Comparison of ENCODE assay signal across 8 cellular contexts in genomic region chr19:13154241-13154778, GRCh38. TPM values are rescaled to one million over a fixed set of nuclear protein-coding genes. Genes with fewer than 3 reads are reported as not detected.
DNase-seq lines count a peak whose midpoint lies in the region; ATAC-seq, FAIRE-seq and TF ChIP-seq lines count a peak whose summit lies in the region.

No MANE protein-coding gene starts in this region.

- no peak for TF ChIP-seq CTCF in endothelial cell of umbilical vein (IDR thresholded peaks at IDR 0.05; ENCODE audit: extremely low read depth in 1 of 2, insufficient read depth in 1 of 2, low read depth in 1 of 2, low read length in 2 of 2)
- TF ChIP-seq CTCF in mucosa of descending colon (IDR thresholded peaks at IDR 0.05), result no peak

- H2AFZ ChIP-seq in endothelial cell of umbilical vein (ENCODE audit: low read depth, low read length), result no peak overlapping the region

- dilution Hi-C loops in endothelial cell of umbilical vein (cut with MboI; ENCODE audit: extremely low pct_ligation_motif_present, low sequenced_read_pairs), result no loop called here

- intact Hi-C loops in endothelial cell of umbilical vein (cut with micrococcal nuclease), result loop anchor here (2.0 to 5.0 kb wide), 3 partner anchors 40 to 578 kb away; no protein-coding TSS in a partner anchor
- intact Hi-C loops in mucosa of descending colon (cut with DNase I, micrococcal nuclease), result no loop called here

- H3K27me3 ChIP-seq in endothelial cell of umbilical vein (ENCODE audit: control insufficient read depth in 2 of 2, insufficient read depth in 2 of 2, low read length in 2 of 2), result no peaks in the 10 kb centered on the region

- no peak for TF ChIP-seq POLR2A in endothelial cell of umbilical vein (IDR thresholded peaks at IDR 0.05; ENCODE audit: low read depth, low read length)

- H3K36me3 ChIP-seq in endothelial cell of umbilical vein (ENCODE audit: control insufficient read depth in 2 of 2, extremely low read depth in 1 of 2, insufficient read depth in 2 of 2, low read length in 2 of 2), result no peaks in the 10 kb centered on the region
- peaks cover 3% of the 10 kb centered on the region for H3K36me3 ChIP-seq in mucosa of descending colon (ENCODE audit: low read depth)

- peak; percentile 47 for DNase-seq in NCI-H2107 treated with DMSO at 0.1 percent for 48 hours (lab: John Stamatoyannopoulos, UW; ENCODE audit: unreplicated experiment)
- no peak for DNase-seq in NCI-H2107 (lab: John Stamatoyannopoulos, UW)
- DNase-seq in NCI-H69 (lab: John Stamatoyannopoulos, UW), result peak; percentile 83
- DNase-seq in activated CD8-positive, alpha-beta memory T cell treated with anti-CD3 and anti-CD28 coated beads for 48 hours (ENCODE audit: low read depth in 2 of 3, low spot score in 2 of 3), result peak in 2 of 3 experiments; percentile 44 to 49
- DNase-seq in endothelial cell of umbilical vein (ENCODE audit: low read depth, low spot score), result peak; percentile 80
- DNase-seq in mucosa of descending colon, result peak; percentile 90 to 96 (median 93)
- DNase-seq in stimulated activated naive CD8-positive, alpha-beta T cell treated with anti-CD3 and anti-CD28 coated beads, Interleukin-15, amount 100 ng/mL, for 72 hours, result peak; percentile 46 to 78
- no peak for DNase-seq in iPS-NIHi7 (ENCODE audit: extremely low spot score)

- H3K9me3 Mint-ChIP-seq in stimulated activated naive CD8-positive, alpha-beta T cell treated with anti-CD3 and anti-CD28 coated beads, Interleukin-15, amount 100 ng/mL, for 72 hours, result no peaks in the 10 kb centered on the region

- CTCF ChIA-PET in endothelial cell of umbilical vein (lab: Charles Lee), result interaction anchor here (0.6 to 2.4 kb wide), 8 partner anchors 9 to 108 kb away, joined by 3 to 24 read pairs (median 8); no protein-coding TSS in a partner anchor

- peaks cover 27% of the 10 kb centered on the region for H3K4me1 ChIP-seq in endothelial cell of umbilical vein (ENCODE audit: control insufficient read depth, extremely low read depth, insufficient read depth, low read length)
- peaks cover 18% of the 10 kb centered on the region for H3K4me1 ChIP-seq in mucosa of descending colon (ENCODE audit: low read depth)

- H3K9ac ChIP-seq in endothelial cell of umbilical vein (replicated peaks; ENCODE audit: extremely low read depth, insufficient read depth, low read length), result peak overlapping the region; percentile 97

- H3K4me1 Mint-ChIP-seq in stimulated activated naive CD8-positive, alpha-beta T cell treated with anti-CD3 and anti-CD28 coated beads, Interleukin-15, amount 100 ng/mL, for 72 hours, result peaks cover 46% of the 10 kb centered on the region

- ATAC-seq in mucosa of descending colon, result peak; percentile 13
- no peak for ATAC-seq in stimulated activated naive CD8-positive, alpha-beta T cell treated with anti-CD3 and anti-CD28 coated beads, Interleukin-15, amount 100 ng/mL, for 72 hours

- POLR2A ChIA-PET in endothelial cell of umbilical vein (lab: Charles Lee), result interaction anchor here (0.7 to 1.8 kb wide), 4 partner anchors 10 to 602 kb away, joined by 3 to 21 read pairs (median 6); no protein-coding TSS in a partner anchor

- H3K4me2 ChIP-seq in endothelial cell of umbilical vein (ENCODE audit: insufficient read depth, low read length), result peak overlapping the region; percentile 87

- H3K79me2 ChIP-seq in endothelial cell of umbilical vein (ENCODE audit: control insufficient read depth, insufficient read depth, low read length), result peaks cover 39% of the 10 kb centered on the region

- peak overlapping the region; percentile 93 to 97 for H3K4me3 Mint-ChIP-seq in stimulated activated naive CD8-positive, alpha-beta T cell treated with anti-CD3 and anti-CD28 coated beads, Interleukin-15, amount 100 ng/mL, for 72 hours

- H3K4me3 ChIP-seq in endothelial cell of umbilical vein (replicated peaks in 1 of 3; ENCODE audit: insufficient read depth in 1 of 3, low read depth in 1 of 3, low read length in 3 of 3) (peak overlapping the region; percentile 62 to 97 (median 67)), mucosa of descending colon (peak overlapping the region; percentile 97)

- no peaks in the 10 kb centered on the region for H4K20me1 ChIP-seq in endothelial cell of umbilical vein (replicated peaks; ENCODE audit: control insufficient read depth, extremely low read depth, insufficient read depth, low read length)

- peak; percentile 88 for FAIRE-seq in endothelial cell of umbilical vein (lab: Jason Lieb, UNC)

- no TSS peak for BruUV-seq in endothelial cell of umbilical vein (replicated peaks; lab: Mats Ljungman, UMichigan)

- H3K9me1 ChIP-seq in endothelial cell of umbilical vein (replicated peaks; ENCODE audit: control insufficient read depth, extremely low read depth, insufficient read depth, low read length), result no peaks in the 10 kb centered on the region

- H3K9me3 ChIP-seq in endothelial cell of umbilical vein (replicated peaks; ENCODE audit: control insufficient read depth, insufficient read depth, low read length) (no peaks in the 10 kb centered on the region), mucosa of descending colon (no peaks in the 10 kb centered on the region)

- H3K27ac Mint-ChIP-seq in stimulated activated naive CD8-positive, alpha-beta T cell treated with anti-CD3 and anti-CD28 coated beads, Interleukin-15, amount 100 ng/mL, for 72 hours, result peak overlapping the region; percentile 96 to 97

- H3K27me3 Mint-ChIP-seq in stimulated activated naive CD8-positive, alpha-beta T cell treated with anti-CD3 and anti-CD28 coated beads, Interleukin-15, amount 100 ng/mL, for 72 hours, result no peaks in the 10 kb centered on the region

- peak overlapping the region; percentile 96 for H3K27ac ChIP-seq in endothelial cell of umbilical vein (ENCODE audit: insufficient read depth, low read depth, low read length)

TF ChIP-seq in endothelial cell of umbilical vein, 7 proteins besides CTCF, POLR2A, EP300 and RAD21:
- TF ChIP-seq JUN (IDR thresholded peaks at IDR 0.05; ENCODE audit: borderline replicate concordance, insufficient read depth, insufficient read length, low read depth) (peak; percentile 33), GATA2 (IDR thresholded peaks at IDR 0.05; ENCODE audit: insufficient read depth, insufficient read length, low read depth, low read length) (no peak), POLR2AphosphoS5 (IDR thresholded peaks at IDR 0.05; ENCODE audit: insufficient read depth, low read depth, low read length) (peak; percentile 82)

RNA-seq across cellular contexts. Expression of gene IER2, which starts 4.1 kb away (rescaled TPM):
- total RNA-seq in endothelial cell of umbilical vein (81.6 and 97.0 TPM in 2 replicates), mucosa of descending colon (100 to 1,000 TPM; 101 to 117 (median 112) TPM)
- polyA plus RNA-seq in endothelial cell of umbilical vein, result 55.2 and 60.6 TPM in 2 replicates
- polyA plus RNA-seq in endothelial cell of umbilical vein (2011; cell fraction: cytosol; rRNA removed), result 36.0 and 59.9 TPM in 2 replicates
- 82.2 and 90.1 TPM in 2 replicates for polyA plus RNA-seq in endothelial cell of umbilical vein (2011; cell fraction: nucleus; rRNA removed)
- 45.4 and 53.7 TPM in 2 replicates for polyA plus RNA-seq in endothelial cell of umbilical vein (2012)
- polyA minus RNA-seq in endothelial cell of umbilical vein, result 12.2 and 13.6 TPM in 2 replicates
- polyA minus RNA-seq in endothelial cell of umbilical vein (2011; cell fraction: cytosol; rRNA and poly(A)+ RNA removed), result 37.5 TPM
- polyA minus RNA-seq in endothelial cell of umbilical vein (2011; cell fraction: nucleus; rRNA and poly(A)+ RNA removed), result 15.8 and 48.0 TPM in 2 replicates

RNA-seq across cellular contexts. Expression of gene STX10, which starts 4.1 kb away (rescaled TPM):
- 63.1 and 67.9 TPM in 2 replicates for total RNA-seq in endothelial cell of umbilical vein
- 89.6 and 91.6 TPM in 2 replicates for polyA plus RNA-seq in endothelial cell of umbilical vein
- polyA plus RNA-seq in endothelial cell of umbilical vein (2011; cell fraction: cytosol; rRNA removed), result 73.4 and 87.2 TPM in 2 replicates
- 114 and 131 TPM in 2 replicates for polyA plus RNA-seq in endothelial cell of umbilical vein (2011; cell fraction: nucleus; rRNA removed)
- 49.2 and 49.9 TPM in 2 replicates for polyA plus RNA-seq in endothelial cell of umbilical vein (2012)
- 48.5 and 105 TPM in 2 replicates for polyA minus RNA-seq in endothelial cell of umbilical vein
- polyA minus RNA-seq in endothelial cell of umbilical vein (2011; cell fraction: cytosol; rRNA and poly(A)+ RNA removed), result 46.1 TPM
- polyA minus RNA-seq in endothelial cell of umbilical vein (2011; cell fraction: nucleus; rRNA and poly(A)+ RNA removed), result 14.1 and 22.6 TPM in 2 replicates
- total RNA-seq in mucosa of descending colon, result 10 to 100 TPM; 48.2 to 59.7 (median 49.3) TPM

RNA-seq across cellular contexts. Expression of gene NACC1, which starts 36.2 kb away (rescaled TPM):
- total RNA-seq in endothelial cell of umbilical vein (95.4 and 97.6 TPM in 2 replicates), mucosa of descending colon (10 to 100 TPM; 42.2 to 58.9 (median 54.1) TPM)
- polyA plus RNA-seq in endothelial cell of umbilical vein, result 120 and 198 TPM in 2 replicates
- 80.0 and 100 TPM in 2 replicates for polyA plus RNA-seq in endothelial cell of umbilical vein (2011; cell fraction: cytosol; rRNA removed)
- 54.7 and 78.0 TPM in 2 replicates for polyA plus RNA-seq in endothelial cell of umbilical vein (2011; cell fraction: nucleus; rRNA removed)
- polyA plus RNA-seq in endothelial cell of umbilical vein (2012), result 38.9 and 59.8 TPM in 2 replicates
- polyA minus RNA-seq in endothelial cell of umbilical vein, result 80.5 and 91.7 TPM in 2 replicates
- polyA minus RNA-seq in endothelial cell of umbilical vein (2011; cell fraction: cytosol; rRNA and poly(A)+ RNA removed), result 98.0 TPM
- polyA minus RNA-seq in endothelial cell of umbilical vein (2011; cell fraction: nucleus; rRNA and poly(A)+ RNA removed), result 19.5 and 40.5 TPM in 2 replicates

RNA-seq across cellular contexts. Expression of gene TRMT1, which starts 37.8 kb away (rescaled TPM):
- 42.2 and 53.0 TPM in 2 replicates for total RNA-seq in endothelial cell of umbilical vein
- polyA plus RNA-seq in endothelial cell of umbilical vein, result 46.3 and 60.5 TPM in 2 replicates
- 25.5 and 32.2 TPM in 2 replicates for polyA plus RNA-seq in endothelial cell of umbilical vein (2011; cell fraction: cytosol; rRNA removed)
- 235 and 243 TPM in 2 replicates for polyA plus RNA-seq in endothelial cell of umbilical vein (2011; cell fraction: nucleus; rRNA removed)
- 39.6 and 42.8 TPM in 2 replicates for polyA plus RNA-seq in endothelial cell of umbilical vein (2012)
- polyA minus RNA-seq in endothelial cell of umbilical vein, result 26.5 and 37.9 TPM in 2 replicates
- 37.0 TPM for polyA minus RNA-seq in endothelial cell of umbilical vein (2011; cell fraction: cytosol; rRNA and poly(A)+ RNA removed)
- 27.6 and 47.5 TPM in 2 replicates for polyA minus RNA-seq in endothelial cell of umbilical vein (2011; cell fraction: nucleus; rRNA and poly(A)+ RNA removed)
- 10 to 100 TPM; 26.6 to 37.9 (median 30.0) TPM for total RNA-seq in mucosa of descending colon

RNA-seq across cellular contexts. Expression of gene LYL1, which starts 51.7 kb away (rescaled TPM):
- total RNA-seq in endothelial cell of umbilical vein, result 74.4 and 91.5 TPM in 2 replicates
- 87.3 and 141 TPM in 2 replicates for polyA plus RNA-seq in endothelial cell of umbilical vein
- 40.8 and 60.9 TPM in 2 replicates for polyA plus RNA-seq in endothelial cell of umbilical vein (2011; cell fraction: cytosol; rRNA removed)
- 42.5 and 44.4 TPM in 2 replicates for polyA plus RNA-seq in endothelial cell of umbilical vein (2011; cell fraction: nucleus; rRNA removed)
- 47.3 and 75.1 TPM in 2 replicates for polyA plus RNA-seq in endothelial cell of umbilical vein (2012)
- polyA minus RNA-seq in endothelial cell of umbilical vein, result 16.2 and 18.2 TPM in 2 replicates
- not detected for polyA minus RNA-seq in endothelial cell of umbilical vein (2011; cell fraction: cytosol; rRNA and poly(A)+ RNA removed)
- 9.0 and 18.8 TPM in 2 replicates for polyA minus RNA-seq in endothelial cell of umbilical vein (2011; cell fraction: nucleus; rRNA and poly(A)+ RNA removed)
- total RNA-seq in mucosa of descending colon, result 1 to 10 TPM; 1.7 to 7.6 (median 4.7) TPM

Comparison
In these comparisons a context has a peak if more than half of its experiments do, and no peak if none do; other contexts are left out.
1. DNase-seq: peak in NCI-H2107 treated with DMSO at 0.1 percent for 48 hours (single experiment), NCI-H69 (single experiment), activated CD8-positive, alpha-beta memory T cell treated with anti-CD3 and anti-CD28 coated beads for 48 hours (2 of 3), endothelial cell of umbilical vein (single experiment), mucosa of descending colon (3 of 3) and stimulated activated naive CD8-positive, alpha-beta T cell treated with anti-CD3 and anti-CD28 coated beads, Interleukin-15, amount 100 ng/mL, for 72 hours (2 of 2); none in NCI-H2107 (single experiment) and iPS-NIHi7 (single experiment).